Comparison of ENCODE assay signal across 14 cellular contexts in genomic region chr3:107962946-107963345, GRCh38.
DNase-seq lines count a peak whose midpoint lies in the region; ATAC-seq, FAIRE-seq and TF ChIP-seq lines count a peak whose summit lies in the region.
"Had no signal": no experiment of that assay in that cellular context is flagged by ENCODE, and none has a peak within 500 bp of the region (broad histone marks: within the 10 kb centered on the region; RNA-seq: fewer than 3 reads in every experiment).

No MANE protein-coding gene starts in this region.

- H3K36me3 ChIP-seq in bronchial epithelial cell (ENCODE audit: control insufficient read depth, insufficient read depth, low read length) (no peaks in the 10 kb centered on the region), colonic mucosa (no peaks in the 10 kb centered on the region)
- H3K36me3 ChIP-seq: stomach had no signal

- H3K27me3 ChIP-seq in bronchial epithelial cell (ENCODE audit: control insufficient read depth, insufficient read depth, low read length) (no peaks in the 10 kb centered on the region), colonic mucosa (no peaks in the 10 kb centered on the region)
- H3K27me3 ChIP-seq: stomach had no signal

- FAIRE-seq in bronchial epithelial cell (lab: Jason Lieb, UNC): no peak

- H3K4me1 ChIP-seq in colonic mucosa: no peaks in the 10 kb centered on the region

- intact Hi-C loops in colonic mucosa (cut with DNase I): no loop called here

- DNase-seq in DMS 273 treated with DMSO at 0.1 percent for 48 hours (lab: John Stamatoyannopoulos, UW) (peak; percentile 30), NCI-H2171 (lab: John Stamatoyannopoulos, UW) (peak; percentile 77), bronchial epithelial cell (ENCODE audit: low read depth) (peak; percentile 84), kidney tubule cell (ENCODE audit: low spot score) (peak; percentile 83), anterior cingulate cortex (lab: John Stamatoyannopoulos, UW) (no peak), mesenteric fat pad (ENCODE audit: low spot score) (no peak), colonic mucosa (no peak)
- DNase-seq: activated T-cell treated with anti-CD3 and anti-CD28 coated beads, Interleukin-2, amount 50 U/mL, for 4 hours; naive thymus-derived CD4-positive, alpha-beta T cell; NCI-H510A; SHP77 treated with DMSO at 0.1 percent for 48 hours; stomach had no signal

- no peaks in the 10 kb centered on the region for H3K9me3 ChIP-seq in colonic mucosa
- H3K9me3 ChIP-seq: stomach had no signal

- no peak for ATAC-seq in HG02759 (IDR thresholded peaks at IDR 0.05; ENCODE audit: unreplicated experiment)
- ATAC-seq: activated T-cell treated with anti-CD3 and anti-CD28 coated beads, Interleukin-2, amount 50 U/mL, for 4 hours; naive thymus-derived CD4-positive, alpha-beta T cell had no signal

- H3K9ac ChIP-seq in colonic mucosa (ENCODE audit: low read depth in 2 of 2, low read length in 2 of 2): no peak overlapping the region

- no peak overlapping the region for H3K4me3 ChIP-seq in bronchial epithelial cell (ENCODE audit: low read depth, low read length)
- H3K4me3 ChIP-seq in colonic mucosa: no peak overlapping the region
- H3K4me3 ChIP-seq: stomach had no signal

- no peak overlapping the region for H3K27ac ChIP-seq in colonic mucosa
- H3K27ac ChIP-seq: C4-2B, stomach had no signal

- no peak for TF ChIP-seq CTCF in bronchial epithelial cell (IDR thresholded peaks at IDR 0.05; ENCODE audit: insufficient read depth, low read length, severe bottlenecking)
- TF ChIP-seq CTCF in colonic mucosa (IDR thresholded peaks at IDR 0.05): no peak

Comparison
In these comparisons a context has a peak if more than half of its experiments do, and no peak if none do; other contexts are left out.
1. DNase-seq: peak in DMS 273 treated with DMSO at 0.1 percent for 48 hours (single experiment), NCI-H2171 (single experiment), bronchial epithelial cell (single experiment) and kidney tubule cell (single experiment); none in anterior cingulate cortex (0 of 58), mesenteric fat pad (single experiment) and colonic mucosa (single experiment).